ENCODE assay signal across 27 cellular contexts in the genomic region with DNA sequence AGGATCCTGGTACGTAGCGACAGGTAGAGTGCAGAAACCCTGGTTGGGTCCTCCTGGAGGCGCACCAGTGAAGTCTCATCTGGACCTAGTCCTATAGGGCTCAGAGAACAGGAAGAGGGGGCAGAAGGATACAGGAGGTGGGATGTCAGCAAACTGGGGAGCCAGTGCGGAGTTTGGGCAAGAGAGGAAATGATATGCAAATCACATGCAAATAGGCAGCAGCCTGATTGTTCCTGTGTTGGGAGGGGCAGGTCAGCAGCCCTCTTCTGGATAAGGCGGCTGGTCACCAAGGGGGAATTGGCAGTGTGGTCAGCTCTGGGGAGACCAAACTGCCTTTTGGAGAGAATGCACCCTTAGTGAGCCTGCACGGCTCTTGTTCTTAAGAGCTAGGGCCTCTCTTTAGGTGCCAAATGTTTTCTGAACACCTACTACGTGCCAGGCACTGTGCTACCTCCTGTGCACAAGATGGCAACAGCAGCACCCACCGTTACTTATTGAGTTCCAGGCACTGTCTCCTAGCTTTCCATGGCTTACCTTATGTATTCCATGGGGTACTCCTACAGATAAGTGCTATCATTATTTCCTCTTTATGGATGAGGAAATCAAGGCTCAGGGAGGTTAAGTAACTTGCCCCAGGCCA. TPM values are rescaled to one million over a fixed set of nuclear protein-coding genes. Genes with fewer than 3 reads are reported as not detected.
"Had no signal": no experiment of that assay in that cellular context is flagged by ENCODE, and none has a peak within 500 bp of the region (broad histone marks: within the 10 kb centered on the region; RNA-seq: fewer than 3 reads in every experiment).

No MANE protein-coding gene starts in this region.

- H3K36me3 ChIP-seq: vagina, WERI-Rb-1 had no signal

- H3K27ac ChIP-seq: hepatocyte, testis, vagina, WERI-Rb-1 had no signal

- H3K4me2 ChIP-seq: hepatocyte had no signal

- H3K79me2 ChIP-seq: hepatocyte had no signal

- H3K27me3 ChIP-seq: hepatocyte, testis, vagina had no signal

- H3K4me3 ChIP-seq: hepatocyte, lung, testis, vagina had no signal

- H2AFZ ChIP-seq: hepatocyte had no signal

- DNase-seq: activated CD4-positive, alpha-beta T cell treated with anti-CD3 and anti-CD28 coated beads for 1 hour; activated naive CD4-positive, alpha-beta T cell treated with Interleukin-2 at 50 U/mL for 16 hours; activated naive CD8-positive, alpha-beta T cell treated with anti-CD3 and anti-CD28 coated beads for 36 hours; activated T-cell treated with anti-CD3 and anti-CD28 coated beads, Interleukin-2, amount 50 U/mL, for 24 hours; central memory CD4-positive, alpha-beta T cell; dermis blood vessel endothelial cell; effector CD8-positive, alpha-beta T cell; erythroblast; foreskin melanocyte; glutamatergic neuron; immature natural killer cell; naive thymus-derived CD8-positive, alpha-beta T cell; retina; stimulated activated CD4-positive, alpha-beta T cell treated with anti-CD3 and anti-CD28 coated beads, Interleukin-2, amount 100 ng/mL, for 48 hours; stimulated activated CD8-positive, alpha-beta memory T cell treated with anti-CD3 and anti-CD28 coated beads, Interleukin-4, amount 100 ng/mL, for 48 hours; stimulated activated naive CD4-positive, alpha-beta T cell; testis; WERI-Rb-1 had no signal

- H3K4me1 ChIP-seq: testis had no signal

- ATAC-seq: left lobe of liver; naive thymus-derived CD8-positive, alpha-beta T cell had no signal

- H3K9me3 ChIP-seq: testis, vagina had no signal

- FAIRE-seq: astrocyte, TTC549 had no signal

RNA-seq across cellular contexts. Expression of a gene that starts 18.1 kb away (rescaled TPM):
- total RNA-seq: activated naive CD8-positive, alpha-beta T cell treated with anti-CD3 and anti-CD28 coated beads for 36 hours; activated T-helper 2 cell treated with anti-CD3 and anti-CD28 coated beads, Interferon-gamma antibody, Interleukin-2, Interleukin-4, amounts not matched to agents 10 μg/mL and 5 μg/mL and 100 μg/mL, durations not matched to agents 14 hours and 24 hours and 36 hours; dermis blood vessel endothelial cell; hepatocyte; left lobe of liver; lung; mesothelial cell of epicardium; naive thymus-derived CD8-positive, alpha-beta T cell; progenitor cell of endocrine pancreas had no signal
- polyA plus RNA-seq: hepatocyte; immature natural killer cell; naive thymus-derived CD8-positive, alpha-beta T cell had no signal

RNA-seq across cellular contexts. Expression of a gene that starts 25.9 kb away (rescaled TPM):
- total RNA-seq: activated naive CD8-positive, alpha-beta T cell treated with anti-CD3 and anti-CD28 coated beads for 36 hours; activated T-helper 2 cell treated with anti-CD3 and anti-CD28 coated beads, Interferon-gamma antibody, Interleukin-2, Interleukin-4, amounts not matched to agents 10 μg/mL and 5 μg/mL and 100 μg/mL, durations not matched to agents 14 hours and 24 hours and 36 hours; astrocyte; hepatocyte; left lobe of liver; lung; mesothelial cell of epicardium; naive thymus-derived CD8-positive, alpha-beta T cell; progenitor cell of endocrine pancreas had no signal
- polyA plus RNA-seq: hepatocyte; immature natural killer cell; naive thymus-derived CD8-positive, alpha-beta T cell had no signal
